Comparison of ENCODE assay signal across 26 cellular contexts in the genomic region with DNA sequence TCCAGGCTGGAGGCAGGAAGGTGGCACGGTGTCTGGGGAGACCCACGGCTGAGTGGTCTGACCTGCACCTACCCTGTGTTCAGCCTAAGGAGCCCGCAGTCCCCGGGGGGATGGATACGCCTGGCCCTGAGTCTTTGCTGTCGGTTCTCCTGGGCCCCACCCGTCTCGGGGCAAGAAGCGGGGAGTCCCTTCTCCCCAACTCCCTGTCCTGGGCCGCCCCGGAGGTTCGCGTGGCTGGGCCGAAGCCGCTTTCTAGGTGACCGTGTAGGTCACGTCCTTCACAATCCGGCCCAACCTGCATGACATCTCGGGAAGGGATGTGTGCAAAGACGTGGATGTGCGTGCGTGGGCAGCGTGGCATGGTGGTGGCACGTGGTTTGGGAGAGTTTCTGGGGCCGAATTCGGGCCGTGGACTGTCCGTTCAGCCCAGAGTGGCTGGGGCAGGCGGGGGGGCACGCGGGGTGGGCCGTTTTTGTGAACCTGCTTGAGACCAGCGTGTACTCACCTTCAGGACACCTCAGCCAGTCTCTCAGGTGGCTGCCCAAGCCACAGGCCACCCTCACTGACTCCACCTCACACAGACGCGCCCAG.
"Had no signal": no experiment of that assay in that cellular context is flagged by ENCODE, and none has a peak within 500 bp of the region (broad histone marks: within the 10 kb centered on the region; RNA-seq: fewer than 3 reads in every experiment).

No MANE protein-coding gene starts in this region.

- H3K27me3 ChIP-seq: heart right ventricle, hepatocyte, pancreas, right lobe of liver, suprapubic skin, tibial artery, uterus had no signal

- FAIRE-seq: pancreas had no signal

- ATAC-seq: heart right ventricle; left lobe of liver; mucosa of descending colon; naive thymus-derived CD4-positive, alpha-beta T cell; natural killer cell treated with Interleukin-12 subunit alpha and Interleukin-12 subunit beta and Interleukin-15 and Interleukin-18, amount 100 ng/mL, for 72 hours; pancreas; stimulated activated effector memory CD8-positive, alpha-beta T cell treated with anti-CD3 and anti-CD28 coated beads, Interleukin-12 subunit alpha, Interleukin-12 subunit beta, amount 100 ng/mL, for 72 hours had no signal

- H2AFZ ChIP-seq: hepatocyte had no signal

- H3K27me3 Mint-ChIP-seq: naive thymus-derived CD4-positive, alpha-beta T cell; stimulated activated naive CD8-positive, alpha-beta T cell treated with anti-CD3 and anti-CD28 coated beads, Interleukin-15, Interleukin-2, amounts not matched to agents 100 ng/mL and 50 ng/mL, for 24 hours had no signal

- H3K4me3 Mint-ChIP-seq: naive thymus-derived CD4-positive, alpha-beta T cell; natural killer cell treated with Interleukin-12 subunit alpha and Interleukin-12 subunit beta and Interleukin-15 and Interleukin-18, amount 100 ng/mL, for 72 hours; stimulated activated effector memory CD8-positive, alpha-beta T cell treated with anti-CD3 and anti-CD28 coated beads, Interleukin-12 subunit alpha, Interleukin-12 subunit beta, amount 100 ng/mL, for 72 hours; stimulated activated naive CD8-positive, alpha-beta T cell treated with anti-CD3 and anti-CD28 coated beads, Interleukin-15, Interleukin-2, amounts not matched to agents 100 ng/mL and 50 ng/mL, for 24 hours had no signal

- H3K36me3 Mint-ChIP-seq: natural killer cell treated with Interleukin-12 subunit alpha and Interleukin-12 subunit beta and Interleukin-15 and Interleukin-18, amount 100 ng/mL, for 72 hours; stimulated activated effector memory CD8-positive, alpha-beta T cell treated with anti-CD3 and anti-CD28 coated beads, Interleukin-12 subunit alpha, Interleukin-12 subunit beta, amount 100 ng/mL, for 72 hours had no signal

- H3K4me3 ChIP-seq: heart right ventricle, hepatocyte, lung, mucosa of descending colon, pancreas, prostate gland, right lobe of liver, skin epidermis, suprapubic skin, thoracic aorta, tibial artery, uterus had no signal

- H3K4me1 ChIP-seq: heart right ventricle, pancreas, prostate gland, right lobe of liver, suprapubic skin, tibial artery, uterus had no signal

- H3K27ac Mint-ChIP-seq: natural killer cell treated with Interleukin-12 subunit alpha and Interleukin-12 subunit beta and Interleukin-15 and Interleukin-18, amount 100 ng/mL, for 72 hours; stimulated activated effector memory CD8-positive, alpha-beta T cell treated with anti-CD3 and anti-CD28 coated beads, Interleukin-12 subunit alpha, Interleukin-12 subunit beta, amount 100 ng/mL, for 72 hours; stimulated activated naive CD8-positive, alpha-beta T cell treated with anti-CD3 and anti-CD28 coated beads, Interleukin-15, Interleukin-2, amounts not matched to agents 100 ng/mL and 50 ng/mL, for 24 hours had no signal

- H3K36me3 ChIP-seq: prostate gland, right lobe of liver, uterus had no signal

- H3K4me1 Mint-ChIP-seq: naive thymus-derived CD4-positive, alpha-beta T cell; stimulated activated effector memory CD8-positive, alpha-beta T cell treated with anti-CD3 and anti-CD28 coated beads, Interleukin-12 subunit alpha, Interleukin-12 subunit beta, amount 100 ng/mL, for 72 hours had no signal

- H3K79me2 ChIP-seq: hepatocyte had no signal

- H3K9me3 ChIP-seq: heart right ventricle, mucosa of descending colon, pancreas, prostate gland, right lobe of liver, suprapubic skin, thoracic aorta, tibial artery, uterus had no signal

- H3K9me3 Mint-ChIP-seq: naive thymus-derived CD4-positive, alpha-beta T cell; natural killer cell treated with Interleukin-12 subunit alpha and Interleukin-12 subunit beta and Interleukin-15 and Interleukin-18, amount 100 ng/mL, for 72 hours; stimulated activated effector memory CD8-positive, alpha-beta T cell treated with anti-CD3 and anti-CD28 coated beads, Interleukin-12 subunit alpha, Interleukin-12 subunit beta, amount 100 ng/mL, for 72 hours; stimulated activated naive CD8-positive, alpha-beta T cell treated with anti-CD3 and anti-CD28 coated beads, Interleukin-15, Interleukin-2, amounts not matched to agents 100 ng/mL and 50 ng/mL, for 24 hours had no signal

- H3K27ac ChIP-seq: heart right ventricle, hepatocyte, pancreas, prostate gland, right lobe of liver, skin epidermis, suprapubic skin, thoracic aorta, tibial artery, uterus had no signal

- DNase-seq: heart right ventricle; islet precursor cell; midbrain; mucosa of descending colon; naive thymus-derived CD4-positive, alpha-beta T cell; nucleus accumbens; retina; right lobe of liver; stimulated activated CD4-positive, alpha-beta T cell treated with anti-CD3 and anti-CD28 coated beads, Interleukin-12 subunit alpha, Interleukin-12 subunit beta, amount 100 ng/mL, for 4 hours; stimulated activated CD4-positive, alpha-beta T cell treated with anti-CD3 and anti-CD28 coated beads, Interleukin-15, amount 100 ng/mL, for 24 hours; stimulated activated CD4-positive, alpha-beta T cell treated with anti-CD3 and anti-CD28 coated beads, Interleukin-4, amount 100 ng/mL, for 24 hours; stimulated activated naive CD4-positive, alpha-beta T cell; tibial artery; trophoblast cell; uterus had no signal

- H3K4me2 ChIP-seq: hepatocyte had no signal
